In genomic region chr14:102510616-102511520, GRCh38 we compare ENCODE assay signal across 8 cellular contexts. TPM values are rescaled to one million over a fixed set of nuclear protein-coding genes. Genes with fewer than 3 reads are reported as not detected.
A peak's percentile ranks its signal among the peaks of the same experiment; 100 is the strongest.
DNase-seq lines count a peak whose midpoint lies in the region; ATAC-seq and TF ChIP-seq lines count a peak whose summit lies in the region.

No MANE protein-coding gene starts in this region.

- H4K20me1 ChIP-seq in mammary epithelial cell (ENCODE audit: insufficient read depth, low read length) = no peaks in the 10 kb centered on the region

- H3K4me1 ChIP-seq in mammary epithelial cell (ENCODE audit: insufficient read depth, low read length) (peaks cover 12% of the 10 kb centered on the region), mucosa of rectum (ENCODE audit: control insufficient read depth in 2 of 2, insufficient read depth in 2 of 2, low read length in 2 of 2) (peaks cover 32 to 44% of the 10 kb centered on the region in 2 donors)

- no peaks in the 10 kb centered on the region for H3K36me3 ChIP-seq in mammary epithelial cell (ENCODE audit: insufficient read depth, low read length)
- peaks cover 8 to 15% of the 10 kb centered on the region in 2 donors for H3K36me3 ChIP-seq in mucosa of rectum (ENCODE audit: control insufficient read depth in 2 of 2, insufficient read depth in 2 of 2, low read length in 2 of 2)

- in situ Hi-C loops in mammary epithelial cell (cut with MboI; ENCODE audit: low sequenced_read_pairs in 2 of 2) = no loop called here

- peak overlapping the region; percentile 87 for H3K4me2 ChIP-seq in mammary epithelial cell (ENCODE audit: insufficient read depth, low read depth, low read length)

- ATAC-seq in HG02884 (IDR thresholded peaks at IDR 0.05; ENCODE audit: unreplicated experiment) = no peak

- H3K27me3 ChIP-seq in mammary epithelial cell (ENCODE audit: insufficient read depth, low read length) (no peaks in the 10 kb centered on the region), mucosa of rectum (ENCODE audit: control insufficient read depth in 2 of 2, insufficient read depth in 2 of 2, low read length in 2 of 2) (no peaks in the 10 kb centered on the region)

- no TSS peak for BruUV-seq in mammary epithelial cell (replicated peaks; lab: Mats Ljungman, UMichigan)

- WGBS in mammary epithelial cell (ENCODE audit: low coverage, missing lambda C conversion rate) = 66% methylated on average over 16 of the region's 19 CpGs

- dilution Hi-C loops in mammary epithelial cell (cut with HindIII; ENCODE audit: low sequenced_read_pairs) = loop anchor here (5.0 kb wide), 1 partner anchor 69 kb away; no protein-coding TSS in a partner anchor

- no peak overlapping the region for H3K27ac ChIP-seq in mammary epithelial cell (ENCODE audit: insufficient read depth, low read depth, low read length)
- peak overlapping the region; percentile 93 to 97 for H3K27ac ChIP-seq in mucosa of rectum (ENCODE audit: low read depth in 2 of 2, low read length in 2 of 2)

- H3K4me3 ChIP-seq in mammary epithelial cell (replicated peaks in 1 of 3; ENCODE audit: insufficient read depth in 1 of 3, low read depth in 2 of 3, low read length in 3 of 3) (peak overlapping the region in 1 of 3 experiments; percentile 67), mucosa of rectum (ENCODE audit: low read length in 2 of 2) (peak overlapping the region; percentile 67 to 76)

- peak overlapping the region; percentile 94 for H2AFZ ChIP-seq in mammary epithelial cell (ENCODE audit: low read depth, low read length)

- no peak for TF ChIP-seq CTCF in mammary epithelial cell (conservative IDR thresholded peaks at IDR 0.05 in 1 of 2, IDR thresholded peaks at IDR 0.05 in 1 of 2; ENCODE audit: extremely low read depth in 1 of 2, insufficient read depth in 1 of 2, low read depth in 1 of 2, low read length in 2 of 2)

- intact Hi-C loops in mammary epithelial cell (cut with micrococcal nuclease) = no loop called here

- H3K9ac ChIP-seq in mammary epithelial cell (ENCODE audit: insufficient read depth, low read length) (no peak overlapping the region), mucosa of rectum (ENCODE audit: low read depth in 1 of 2, low read length in 2 of 2) (peak overlapping the region; percentile 79 to 87)

- H3K9me3 ChIP-seq in mammary epithelial cell (replicated peaks; ENCODE audit: insufficient read depth, low read length) (no peaks in the 10 kb centered on the region), mucosa of rectum (ENCODE audit: control insufficient read depth in 2 of 2, low read length in 2 of 2) (no peaks in the 10 kb centered on the region)

- DNase-seq in ELF-1 (ENCODE audit: low read depth, low spot score) = peak; percentile 94
- peak; percentile 19 for DNase-seq in NCI-H69 (lab: John Stamatoyannopoulos, UW)
- DNase-seq in mammary epithelial cell = no peak
- DNase-seq in anterior cingulate cortex (lab: John Stamatoyannopoulos, UW) = no peak
- no peak for DNase-seq in hepatic stellate cell (ENCODE audit: low spot score)
- DNase-seq in activated gamma-delta T cell treated with Interleukin-2 at 50 U/mL for 16 hours = no peak

- CTCF ChIA-PET in mammary epithelial cell (lab: Charles Lee; ENCODE audit: low non-redundant PET) = no interaction called here

- peaks cover 6% of the 10 kb centered on the region for H3K79me2 ChIP-seq in mammary epithelial cell (ENCODE audit: insufficient read depth, low read length)

RNA-seq across cellular contexts. Expression of gene ANKRD9, which starts 1.3 kb away (rescaled TPM):
- total RNA-seq in mammary epithelial cell = 10 to 100 TPM; 11.8 to 24.0 TPM
- polyA plus RNA-seq in mammary epithelial cell = 8.8 TPM
- 8.6 TPM for polyA minus RNA-seq in mammary epithelial cell

Comparison
In these comparisons a context has a peak if more than half of its experiments do, and no peak if none do; other contexts are left out.
1. DNase-seq: peak in ELF-1 (single experiment) and NCI-H69 (single experiment); none in mammary epithelial cell (single experiment), anterior cingulate cortex (0 of 58), hepatic stellate cell (single experiment) and activated gamma-delta T cell treated with Interleukin-2 at 50 U/mL for 16 hours (single experiment).